Comparison of ENCODE assay signal across 9 cellular contexts in the genomic region with DNA sequence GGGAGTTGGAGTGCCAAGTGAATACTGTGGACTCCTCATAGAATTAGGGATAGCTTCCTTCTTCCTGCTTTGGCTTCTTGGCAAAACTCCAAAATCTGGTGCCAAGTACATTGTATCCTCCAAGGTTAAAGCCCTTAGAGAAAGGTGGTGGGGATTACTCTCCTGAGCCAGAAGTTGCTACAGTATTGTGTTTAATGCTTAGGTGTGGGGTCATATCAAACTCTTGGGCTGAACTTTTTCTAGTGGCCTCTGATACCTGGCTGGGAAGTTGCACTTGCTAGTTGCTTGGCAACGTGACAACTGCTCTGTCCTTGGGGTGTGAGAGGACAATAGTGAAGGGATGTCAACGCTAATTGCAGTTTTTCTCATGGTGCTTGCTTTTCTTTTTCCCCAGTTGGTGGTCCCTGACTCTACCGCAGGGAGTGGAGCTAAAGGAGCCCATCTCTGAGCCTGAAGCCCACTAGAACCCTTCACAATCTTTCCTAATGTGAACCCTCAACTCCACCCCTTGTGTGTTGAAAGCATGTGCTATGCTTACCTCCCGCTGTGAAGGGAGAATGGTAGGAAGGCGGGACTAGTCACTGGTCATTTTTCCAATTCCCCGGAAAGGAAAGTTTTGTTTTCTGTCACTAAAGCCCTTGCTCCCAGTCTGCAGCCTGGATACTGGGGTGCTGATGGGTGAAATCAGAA. TPM values are rescaled to one million over a fixed set of nuclear protein-coding genes. Genes with fewer than 3 reads are reported as not detected.
DNase-seq lines count a peak whose midpoint lies in the region; ATAC-seq and TF ChIP-seq lines count a peak whose summit lies in the region.
"Had no signal": no experiment of that assay in that cellular context is flagged by ENCODE, and none has a peak within 500 bp of the region (broad histone marks: within the 10 kb centered on the region; RNA-seq: fewer than 3 reads in every experiment).

No MANE protein-coding gene starts in this region.

- peak overlapping the region in 1 of 7 donors; percentile 41 for H3K27ac Mint-ChIP-seq in CD4-positive, alpha-beta memory T cell
- H3K27ac Mint-ChIP-seq: natural killer cell treated with Interleukin-12 subunit alpha and Interleukin-12 subunit beta and Interleukin-15 and Interleukin-18, amount 100 ng/mL, for 72 hours had no signal

- H3K27ac ChIP-seq in body of pancreas (peak overlapping the region; percentile 55 to 92 (median 79)), right atrium auricular region (peak overlapping the region; percentile 60 to 81), stomach (peak overlapping the region; percentile 75 to 85 (median 83))
- H3K27ac ChIP-seq in CD4-positive, alpha-beta memory T cell (ENCODE audit: low read depth, low read length) = no peak overlapping the region

- H3K4me3 Mint-ChIP-seq in CD4-positive, alpha-beta memory T cell = no peak overlapping the region
- H3K4me3 Mint-ChIP-seq: natural killer cell treated with Interleukin-12 subunit alpha and Interleukin-12 subunit beta and Interleukin-15 and Interleukin-18, amount 100 ng/mL, for 72 hours had no signal

- peak; percentile 63 for ATAC-seq in body of pancreas
- no peak for ATAC-seq in HG03196 (IDR thresholded peaks at IDR 0.05; ENCODE audit: unreplicated experiment)
- no peak for ATAC-seq in GM21515 (IDR thresholded peaks at IDR 0.05; ENCODE audit: unreplicated experiment)
- no peak for ATAC-seq in GM19035 (IDR thresholded peaks at IDR 0.05; ENCODE audit: unreplicated experiment)
- ATAC-seq: natural killer cell treated with Interleukin-12 subunit alpha and Interleukin-12 subunit beta and Interleukin-15 and Interleukin-18, amount 100 ng/mL, for 72 hours had no signal

- TF ChIP-seq POLR2A in body of pancreas (IDR thresholded peaks at IDR 0.05) = peak in 1 of 3 donors; percentile 18
- no peak for TF ChIP-seq POLR2A in stomach (IDR thresholded peaks at IDR 0.05)

- H3K9me3 Mint-ChIP-seq in CD4-positive, alpha-beta memory T cell = no peaks in the 10 kb centered on the region
- H3K9me3 Mint-ChIP-seq: natural killer cell treated with Interleukin-12 subunit alpha and Interleukin-12 subunit beta and Interleukin-15 and Interleukin-18, amount 100 ng/mL, for 72 hours had no signal

- H3K9me3 ChIP-seq in body of pancreas (no peaks in the 10 kb centered on the region), right atrium auricular region (no peaks in the 10 kb centered on the region), stomach (no peaks in the 10 kb centered on the region)
- H3K9me3 ChIP-seq in CD4-positive, alpha-beta memory T cell (ENCODE audit: control insufficient read depth in 1 of 2, low read length in 2 of 2) = no peaks in the 10 kb centered on the region

- 21% methylated on average over 6 of the region's 6 CpGs; no CpG with 5 or more reads in 1 of the 2 donors for WGBS in body of pancreas, 2 donors
- 27 to 34% (median 29%) methylated on average over 6 of the region's 6 CpGs for WGBS in stomach, 5 donors

- H3K4me1 ChIP-seq in body of pancreas = peaks cover 83% of the 10 kb centered on the region
- H3K4me1 ChIP-seq in right atrium auricular region = peaks cover 0 to 31% of the 10 kb centered on the region in 2 donors
- H3K4me1 ChIP-seq in stomach = peaks cover 16 to 52% (median 35%) of the 10 kb centered on the region in 4 donors
- no peaks in the 10 kb centered on the region for H3K4me1 ChIP-seq in CD4-positive, alpha-beta memory T cell (ENCODE audit: insufficient read depth, low read length)

- peak; percentile 32 for DNase-seq in M059J (ENCODE audit: low read depth)
- DNase-seq in body of pancreas = peak; percentile 60 to 79 (median 75)
- DNase-seq in right atrium auricular region (ENCODE audit: low spot score) = no peak
- DNase-seq in stomach = peak; percentile 43
- DNase-seq in CD4-positive, alpha-beta memory T cell = no peak

- H3K27me3 ChIP-seq in body of pancreas = no peaks in the 10 kb centered on the region
- H3K27me3 ChIP-seq in right atrium auricular region = no peaks in the 10 kb centered on the region
- no peaks in the 10 kb centered on the region for H3K27me3 ChIP-seq in stomach
- no peaks in the 10 kb centered on the region for H3K27me3 ChIP-seq in CD4-positive, alpha-beta memory T cell (ENCODE audit: insufficient read depth, low read length)

- H3K36me3 ChIP-seq in body of pancreas (replicated peaks in 1 of 2; ENCODE audit: insufficient read depth in 1 of 2, low read depth in 2 of 2) (no peaks in the 10 kb centered on the region), right atrium auricular region (no peaks in the 10 kb centered on the region), stomach (no peaks in the 10 kb centered on the region)
- no peaks in the 10 kb centered on the region for H3K36me3 ChIP-seq in CD4-positive, alpha-beta memory T cell (ENCODE audit: insufficient read depth, low read length)

- intact Hi-C loops in body of pancreas (cut with DNase I) = no loop called here
- intact Hi-C loops in stomach (cut with DNase I; ENCODE audit: low total_unique reads) = no loop called here
- intact Hi-C loops in CD4-positive, alpha-beta memory T cell (cut with micrococcal nuclease) = no loop called here

- H3K27me3 Mint-ChIP-seq in CD4-positive, alpha-beta memory T cell = no peaks in the 10 kb centered on the region

- POLR2A ChIA-PET in CD4-positive, alpha-beta memory T cell (lab: Charles Lee; ENCODE audit: partially characterized antibody) = no interaction called here

- no peak overlapping the region for H3K4me3 ChIP-seq in body of pancreas
- peak overlapping the region in 1 of 2 donors; percentile 22 for H3K4me3 ChIP-seq in right atrium auricular region
- no peak overlapping the region for H3K4me3 ChIP-seq in stomach
- no peak overlapping the region for H3K4me3 ChIP-seq in CD4-positive, alpha-beta memory T cell (ENCODE audit: low read length in 2 of 2)

- TF ChIP-seq EP300 in stomach (IDR thresholded peaks at IDR 0.05) = no peak

- CTCF ChIA-PET in CD4-positive, alpha-beta memory T cell (lab: Charles Lee; ENCODE audit: partially characterized antibody) = no interaction called here

- peaks cover 0 to 9% (median 3%) of the 10 kb centered on the region in 4 donors for H3K4me1 Mint-ChIP-seq in CD4-positive, alpha-beta memory T cell

- peaks cover 0 to 26% of the 10 kb centered on the region in 2 donors for H3K36me3 Mint-ChIP-seq in CD4-positive, alpha-beta memory T cell
- H3K36me3 Mint-ChIP-seq: natural killer cell treated with Interleukin-12 subunit alpha and Interleukin-12 subunit beta and Interleukin-15 and Interleukin-18, amount 100 ng/mL, for 72 hours had no signal

- no peak for TF ChIP-seq CTCF in body of pancreas (IDR thresholded peaks at IDR 0.05)
- no peak for TF ChIP-seq CTCF in right atrium auricular region (IDR thresholded peaks at IDR 0.05)
- TF ChIP-seq CTCF in stomach (IDR thresholded peaks at IDR 0.05) = no peak

RNA-seq across cellular contexts. Expression of a gene that starts 35.5 kb away (rescaled TPM):
- total RNA-seq in M059J (2014; rRNA removed; shearing (Covaris generic)) = 7.8 and 13.1 TPM in 2 replicates
- total RNA-seq in body of pancreas (10 to 100 TPM; 26.0 to 26.7 TPM), right atrium auricular region (10 to 100 TPM in 1 of 2 donors, 1 to 10 TPM in 1; 8.8 to 34.6 TPM), stomach (10 to 100 TPM; 11.7 to 44.8 (median 24.3) TPM)
- 10 to 100 TPM; 15.9 to 25.1 (median 17.7) TPM for polyA plus RNA-seq in stomach
- total RNA-seq in CD4-positive, alpha-beta memory T cell = 10 to 100 TPM; 12.4 to 14.2 TPM
- polyA plus RNA-seq in CD4-positive, alpha-beta memory T cell = 10 to 100 TPM in 1 of 2 donors, 1 to 10 TPM in 1; 5.3 to 11.6 TPM

RNA-seq across cellular contexts. Expression of a gene that starts 57.0 kb away (rescaled TPM):
- total RNA-seq in M059J (2014; rRNA removed; shearing (Covaris generic)) = 0.10 TPM in 1 of 2 replicates, not detected in the other
- total RNA-seq in body of pancreas (under 1 TPM in 1 of 2 donors, not detected in 1; 0.26 TPM), right atrium auricular region (not detected), stomach (10 to 100 TPM in 1 of 5 donors, 1 to 10 TPM in 1, not detected in 3; 1.3 to 18.2 TPM)
- under 1 TPM in 1 of 3 donors, not detected in 2; 0.18 TPM for polyA plus RNA-seq in stomach
- total RNA-seq in CD4-positive, alpha-beta memory T cell = not detected
- polyA plus RNA-seq in CD4-positive, alpha-beta memory T cell = not detected

Comparison
In these comparisons a context has a peak if more than half of its experiments do, and no peak if none do; other contexts are left out.
1. DNase-seq: peak in M059J (single experiment), body of pancreas (4 of 4) and stomach (single experiment); none in right atrium auricular region (single experiment) and CD4-positive, alpha-beta memory T cell (0 of 5).